24 cellular contexts compared by ENCODE assay signal in genomic region chr1:42576935-42577334, GRCh38.
DNase-seq lines count a peak whose midpoint lies in the region; ATAC-seq, FAIRE-seq and TF ChIP-seq lines count a peak whose summit lies in the region.
"Had no signal": no experiment of that assay in that cellular context is flagged by ENCODE, and none has a peak within 500 bp of the region (broad histone marks: within the 10 kb centered on the region; RNA-seq: fewer than 3 reads in every experiment).

No MANE protein-coding gene starts in this region.

- no peaks in the 10 kb centered on the region for H3K36me3 ChIP-seq in A673 (ENCODE audit: insufficient read depth, low read length, poor library complexity, severe bottlenecking)
- H3K36me3 ChIP-seq in SK-N-MC (ENCODE audit: insufficient read depth, low read length) = no peaks in the 10 kb centered on the region
- H3K36me3 ChIP-seq: BE2C; BLaER1 treated with 17β-estradiol and CSF1 and Interleukin-3, amounts not matched to agents 10 nM and 100 nM had no signal

- WGBS in A549 (ENCODE audit: missing lambda C conversion rate) = 0% methylated on average over 1 of the region's 1 CpG
- 31% methylated on average over 1 of the region's 1 CpG for WGBS in lower leg skin, 2 donors

- no peak for TF ChIP-seq EP300 in A549 (IDR thresholded peaks at IDR 0.05)

- no peak overlapping the region for H3K27ac ChIP-seq in A549
- no peak overlapping the region for H3K27ac ChIP-seq in A673 (ENCODE audit: low read depth, low read length, poor library complexity, severe bottlenecking)
- peak overlapping the region; percentile 76 for H3K27ac ChIP-seq in SK-N-MC
- H3K27ac ChIP-seq: BLaER1 treated with 17β-estradiol and CSF1 and Interleukin-3, amounts not matched to agents 10 nM and 100 nM had no signal

- H3K27me3 ChIP-seq in A673 (replicated peaks; ENCODE audit: insufficient read depth, low read depth, low read length, poor library complexity) = no peaks in the 10 kb centered on the region
- H3K27me3 ChIP-seq: BE2C; BLaER1 treated with 17β-estradiol and CSF1 and Interleukin-3, amounts not matched to agents 10 nM and 100 nM had no signal

- no TSS peak for BruUV-seq in A673 (replicated peaks; lab: Mats Ljungman, UMichigan)

- ATAC-seq in A549 (no peak), esophagus mucosa (peak; percentile 54), GM21825 (IDR thresholded peaks at IDR 0.05; ENCODE audit: unreplicated experiment) (no peak)
- ATAC-seq: GM12878, GM23338, HCT116 had no signal

- TF ChIP-seq POLR2A in A549 (IDR thresholded peaks at IDR 0.05; ENCODE audit: low read length) = no peak
- no peak for TF ChIP-seq POLR2A in lower leg skin (IDR thresholded peaks at IDR 0.05)

- CTCF ChIA-PET in A549 (lab: Yijun Ruan, JAX) = interaction anchor here (0.7 to 1.4 kb wide), 4 partner anchors 30 to 497 kb away, joined by 3 read pairs; no protein-coding TSS in a partner anchor
- CTCF ChIA-PET in A673 (lab: Charles Lee) = no interaction called here

- intact Hi-C loops in A673 (cut with micrococcal nuclease; ENCODE audit: unreplicated experiment) (loop anchor here (5.0 to 10.0 kb wide), 2 partner anchors 338 to 495 kb away; no protein-coding TSS in a partner anchor), lower leg skin (cut with DNase I; ENCODE audit: low total_unique reads) (loop anchor here (10.0 kb wide), 1 partner anchor 498 kb away; no protein-coding TSS in a partner anchor)

- no peak for TF ChIP-seq CTCF in A549 (IDR thresholded peaks at IDR 0.05)
- no peak for TF ChIP-seq CTCF in A673 (conservative IDR thresholded peaks at IDR 0.05; ENCODE audit: low read depth, low read length)
- no peak for TF ChIP-seq CTCF in lower leg skin (IDR thresholded peaks at IDR 0.05)

- DNase-seq in A549 (ENCODE audit: low read depth in 1 of 2, low spot score in 1 of 2) (no peak), A673 (ENCODE audit: low spot score) (peak; percentile 10), SK-N-MC (ENCODE audit: low read depth, low spot score) (peak; percentile 79), lower leg skin (ENCODE audit: low spot score in 2 of 2) (no peak), cerebellum (ENCODE audit: low spot score) (no peak), hepatic stellate cell (ENCODE audit: low spot score) (no peak)
- DNase-seq: ACHN; AML-193; BE2C; CD4-positive, alpha-beta T cell; CD8-positive, alpha-beta memory T cell; DMS 273 treated with DMSO at 0.1 percent for 48 hours; DMS79; EL; GDM1; H9 had no signal

- H3K4me3 ChIP-seq in A549 = no peak overlapping the region
- H3K4me3 ChIP-seq in A673 (ENCODE audit: low read depth, low read length, poor library complexity, severe bottlenecking) = no peak overlapping the region
- H3K4me3 ChIP-seq in SK-N-MC = no peak overlapping the region
- H3K4me3 ChIP-seq in lower leg skin (ENCODE audit: low read depth, poor library complexity, severe bottlenecking) = no peak overlapping the region
- H3K4me3 ChIP-seq: BLaER1 treated with 17β-estradiol and CSF1 and Interleukin-3, amounts not matched to agents 10 nM and 100 nM; GM12878; GM23338 had no signal

- POLR2A ChIA-PET in A549 (lab: Yijun Ruan, JAX) = no interaction called here
- POLR2A ChIA-PET in A673 (lab: Charles Lee; ENCODE audit: low non-redundant PET) = no interaction called here

- TF ChIP-seq RAD21 in A549 (conservative IDR thresholded peaks at IDR 0.05 in 1 of 2, IDR thresholded peaks at IDR 0.05 in 1 of 2) = no peak

- peak overlapping the region; percentile 64 for H3K9ac ChIP-seq in SK-N-MC (ENCODE audit: insufficient read length)
- H3K9ac ChIP-seq: BLaER1 treated with 17β-estradiol and CSF1 and Interleukin-3, amounts not matched to agents 10 nM and 100 nM had no signal

- H3K9me3 ChIP-seq in A549 (no peaks in the 10 kb centered on the region), A673 (ENCODE audit: low read depth, low read length, poor library complexity, severe bottlenecking) (no peaks in the 10 kb centered on the region), SK-N-MC (ENCODE audit: low read depth, low read length) (no peaks in the 10 kb centered on the region)
- H3K9me3 ChIP-seq: BE2C; BLaER1 treated with 17β-estradiol and CSF1 and Interleukin-3, amounts not matched to agents 10 nM and 100 nM had no signal

- no peaks in the 10 kb centered on the region for H3K4me1 ChIP-seq in A549
- H3K4me1 ChIP-seq in A673 (ENCODE audit: insufficient read depth, low read length, poor library complexity, severe bottlenecking) = no peaks in the 10 kb centered on the region
- H3K4me1 ChIP-seq: BE2C had no signal

- no peak overlapping the region for H3K4me2 ChIP-seq in A549
- H3K4me2 ChIP-seq: GM23338 had no signal

- no peak for FAIRE-seq in A549 (lab: Jason Lieb, UNC)
- FAIRE-seq: D721Med, GM12878, GM19239 had no signal

TF ChIP-seq in A549, 52 proteins besides CTCF, POLR2A, EP300 and RAD21:
- TF ChIP-seq HOXB13 (CRISPR knock-in tag; IDR thresholded peaks at IDR 0.05; ENCODE audit: low read depth) (no peak), HEYL (CRISPR knock-in tag; IDR thresholded peaks at IDR 0.05) (no peak), KDM5A (IDR thresholded peaks at IDR 0.05) (no peak), MAFK (IDR thresholded peaks at IDR 0.05; ENCODE audit: partially characterized antibody) (peak; percentile 63)
- TF ChIP-seq, protein P1, sequence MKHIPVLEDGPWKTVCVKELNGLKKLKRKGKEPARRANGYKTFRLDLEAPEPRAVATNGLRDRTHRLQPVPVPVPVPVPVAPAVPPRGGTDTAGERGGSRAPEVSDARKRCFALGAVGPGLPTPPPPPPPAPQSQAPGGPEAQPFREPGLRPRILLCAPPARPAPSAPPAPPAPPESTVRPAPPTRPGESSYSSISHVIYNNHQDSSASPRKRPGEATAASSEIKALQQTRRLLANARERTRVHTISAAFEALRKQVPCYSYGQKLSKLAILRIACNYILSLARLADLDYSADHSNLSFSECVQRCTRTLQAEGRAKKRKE (CRISPR knock-in tag; IDR thresholded peaks at IDR 0.05; ENCODE audit: low read depth) = no peak
- TF ChIP-seq, protein P2, sequence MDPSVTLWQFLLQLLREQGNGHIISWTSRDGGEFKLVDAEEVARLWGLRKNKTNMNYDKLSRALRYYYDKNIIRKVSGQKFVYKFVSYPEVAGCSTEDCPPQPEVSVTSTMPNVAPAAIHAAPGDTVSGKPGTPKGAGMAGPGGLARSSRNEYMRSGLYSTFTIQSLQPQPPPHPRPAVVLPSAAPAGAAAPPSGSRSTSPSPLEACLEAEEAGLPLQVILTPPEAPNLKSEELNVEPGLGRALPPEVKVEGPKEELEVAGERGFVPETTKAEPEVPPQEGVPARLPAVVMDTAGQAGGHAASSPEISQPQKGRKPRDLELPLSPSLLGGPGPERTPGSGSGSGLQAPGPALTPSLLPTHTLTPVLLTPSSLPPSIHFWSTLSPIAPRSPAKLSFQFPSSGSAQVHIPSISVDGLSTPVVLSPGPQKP (IDR thresholded peaks at IDR 0.05; ENCODE audit: low read depth, low read length) = no peak

Comparison
In these comparisons a context has a peak if more than half of its experiments do, and no peak if none do; other contexts are left out.
1. DNase-seq: peak in A673 (single experiment) and SK-N-MC (single experiment); none in A549 (0 of 2), lower leg skin (0 of 2), cerebellum (single experiment) and hepatic stellate cell (single experiment).